ENCODE assay signal across 11 cellular contexts in the genomic region with DNA sequence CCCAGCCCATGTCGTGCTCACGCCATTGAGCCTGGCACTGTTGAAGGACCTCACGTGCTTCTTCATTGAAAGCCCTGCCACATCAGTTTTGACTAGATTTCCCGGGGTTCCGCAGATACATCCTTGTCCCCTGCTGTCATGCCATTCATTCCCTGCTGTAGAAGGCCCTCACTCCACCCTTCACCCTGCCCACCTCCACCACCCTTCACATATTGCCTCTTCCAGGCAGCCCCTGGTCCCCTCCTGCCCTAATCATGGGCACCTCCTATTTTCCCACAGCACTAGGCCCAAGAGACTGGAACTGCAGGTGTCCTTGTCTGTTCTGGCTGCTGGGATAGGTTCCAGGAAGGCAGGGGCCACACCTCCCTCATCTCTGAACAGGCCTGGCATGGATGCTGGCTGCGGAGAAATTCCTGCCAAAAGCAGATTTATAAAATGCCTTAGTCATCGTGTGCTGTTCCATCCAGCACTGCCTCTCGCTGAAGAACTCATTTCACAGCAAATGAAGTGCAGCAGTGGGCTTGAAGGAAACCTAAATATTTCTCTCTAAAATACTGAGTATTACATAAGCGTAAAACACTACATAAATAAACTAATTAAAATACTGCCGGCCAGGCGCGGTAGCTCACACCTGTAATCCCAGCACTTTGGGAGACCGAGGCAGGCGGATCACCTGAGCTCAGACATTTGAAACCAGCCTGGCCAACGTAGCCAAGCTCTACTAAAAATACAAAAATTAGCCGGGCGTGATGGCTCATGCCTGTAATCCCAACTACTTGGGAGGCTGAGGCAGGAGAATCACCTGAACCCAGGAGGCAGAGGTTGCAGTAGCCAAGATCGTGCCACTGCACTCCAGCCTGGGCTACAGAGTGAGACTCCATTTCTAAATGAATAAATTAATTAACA. TPM values are rescaled to one million over a fixed set of nuclear protein-coding genes. Genes with fewer than 3 reads are reported as not detected.
DNase-seq lines count a peak whose midpoint lies in the region; ATAC-seq and TF ChIP-seq lines count a peak whose summit lies in the region.
"Had no signal": no experiment of that assay in that cellular context is flagged by ENCODE, and none has a peak within 500 bp of the region (broad histone marks: within the 10 kb centered on the region; RNA-seq: fewer than 3 reads in every experiment).

No MANE protein-coding gene starts in this region.

- no peak overlapping the region for H3K9ac ChIP-seq in MM.1S (ENCODE audit: low read length)

- DNase-seq in ELR (ENCODE audit: low read depth) (peak; percentile 61), SHP77 treated with DMSO at 0.1 percent for 48 hours (lab: John Stamatoyannopoulos, UW) (peak; percentile 55), fibroblast of pulmonary artery (ENCODE audit: low read depth) (peak; percentile 83), renal cortical epithelial cell (ENCODE audit: low read depth) (peak; percentile 82), GM19238 (ENCODE audit: insufficient read length, low spot score) (no peak), MM.1S (no peak)
- no peak for DNase-seq in activated CD4-positive, alpha-beta T cell treated with anti-CD3 and anti-CD28 coated beads, Interleukin-2, amount 50 U/mL, for 4 hours
- DNase-seq: activated CD4-positive, alpha-beta T cell treated with anti-CD3 and anti-CD28 coated beads for 36 hours; NCI-H187 treated with DMSO at 0.1 percent for 48 hours had no signal

- H3K9me3 ChIP-seq in MM.1S (replicated peaks; ENCODE audit: insufficient read depth, low read length): no peaks in the 10 kb centered on the region

- no peak for ATAC-seq in GM18517 (IDR thresholded peaks at IDR 0.05; ENCODE audit: unreplicated experiment)
- ATAC-seq: activated CD4-positive, alpha-beta T cell treated with anti-CD3 and anti-CD28 coated beads for 36 hours had no signal

- H2AFZ ChIP-seq in MM.1S (ENCODE audit: low read length): no peak overlapping the region

- H3K9me2 ChIP-seq in MM.1S (replicated peaks; ENCODE audit: insufficient read depth, low read length): no peaks in the 10 kb centered on the region

- H3K36me3 ChIP-seq in MM.1S (replicated peaks; ENCODE audit: insufficient read depth, low read length): no peaks in the 10 kb centered on the region

- H3K27ac ChIP-seq in MM.1S (ENCODE audit: low read length): no peak overlapping the region

- peaks cover 11% of the 10 kb centered on the region for H3K4me1 ChIP-seq in MM.1S (ENCODE audit: low read length)

- no peak overlapping the region for H3K4me2 ChIP-seq in MM.1S (ENCODE audit: low read depth, low read length)

- H3K4me3 ChIP-seq in fibroblast of pulmonary artery (replicated peaks; ENCODE audit: low read depth, low read length) (no peak overlapping the region), MM.1S (ENCODE audit: low read length) (no peak overlapping the region)

- no peaks in the 10 kb centered on the region for H3F3A ChIP-seq in MM.1S (ENCODE audit: insufficient read depth, low read length)

- no peaks in the 10 kb centered on the region for H4K20me1 ChIP-seq in MM.1S (ENCODE audit: insufficient read depth, low read length)

- no peaks in the 10 kb centered on the region for H3K27me3 ChIP-seq in MM.1S (replicated peaks; ENCODE audit: insufficient read depth, low read length)

- no peaks in the 10 kb centered on the region for H3K79me2 ChIP-seq in MM.1S (ENCODE audit: low read length)

- no peak for TF ChIP-seq CTCF in fibroblast of pulmonary artery (IDR thresholded peaks at IDR 0.05; ENCODE audit: low read length, missing control alignments)
- no peak for TF ChIP-seq CTCF in MM.1S (IDR thresholded peaks at IDR 0.05; ENCODE audit: low read length)

RNA-seq across cellular contexts. Expression of a gene that starts 38.4 kb away (rescaled TPM):
- 60.0 and 179 TPM in 2 replicates for total RNA-seq in renal cortical epithelial cell

RNA-seq across cellular contexts. Expression of a gene that starts 38.6 kb away (rescaled TPM):
- 2.3 and 3.4 TPM in 2 replicates for total RNA-seq in renal cortical epithelial cell

RNA-seq across cellular contexts. Expression of a gene that starts 44.5 kb away (rescaled TPM):
- 7.5 and 26.9 TPM in 2 replicates for total RNA-seq in renal cortical epithelial cell
- total RNA-seq: endothelial cell of umbilical vein had no signal

RNA-seq across cellular contexts. Expression of a gene that starts 49.4 kb away (rescaled TPM):
- total RNA-seq in renal cortical epithelial cell: not detected in 2 replicates
- total RNA-seq: activated CD4-positive, alpha-beta T cell treated with anti-CD3 and anti-CD28 coated beads for 36 hours; endothelial cell of umbilical vein had no signal

Comparison
In these comparisons a context has a peak if more than half of its experiments do, and no peak if none do; other contexts are left out.
1. DNase-seq: peak in ELR (single experiment), SHP77 treated with DMSO at 0.1 percent for 48 hours (single experiment), fibroblast of pulmonary artery (single experiment) and renal cortical epithelial cell (single experiment); none in GM19238 (single experiment), MM.1S (single experiment) and activated CD4-positive, alpha-beta T cell treated with anti-CD3 and anti-CD28 coated beads, Interleukin-2, amount 50 U/mL, for 4 hours (0 of 2).